ENCODE assay signal across 32 cellular contexts in genomic region chr1:93828437-93828756, GRCh38. TPM values are rescaled to one million over a fixed set of nuclear protein-coding genes. Genes with fewer than 3 reads are reported as not detected.
DNase-seq lines count a peak whose midpoint lies in the region; ATAC-seq, FAIRE-seq and TF ChIP-seq lines count a peak whose summit lies in the region.
"Had no signal": no experiment of that assay in that cellular context is flagged by ENCODE, and none has a peak within 500 bp of the region (broad histone marks: within the 10 kb centered on the region; RNA-seq: fewer than 3 reads in every experiment).

No MANE protein-coding gene starts in this region.

- H3K4me1 Mint-ChIP-seq in astrocyte (ENCODE audit: low read depth, unreplicated experiment) = peaks cover 19% of the 10 kb centered on the region
- H3K4me1 Mint-ChIP-seq in T-helper 2 cell treated with Interferon-gamma antibody and Interleukin-4, amounts not matched to agents 5 μg/mL and 100 μg/mL, for 36 hours (ENCODE audit: low read depth) = no peaks in the 10 kb centered on the region
- H3K4me1 Mint-ChIP-seq: activated naive CD8-positive, alpha-beta T cell treated with anti-CD3 and anti-CD28 coated beads, Interleukin-2, amount 50 U/mL, for 24 hours; central memory CD8-positive, alpha-beta T cell had no signal

- H3K27me3 Mint-ChIP-seq in astrocyte (ENCODE audit: low read depth, unreplicated experiment) = peaks cover 4% of the 10 kb centered on the region
- H3K27me3 Mint-ChIP-seq in T-helper 2 cell treated with Interferon-gamma antibody and Interleukin-4, amounts not matched to agents 5 μg/mL and 100 μg/mL, for 36 hours (ENCODE audit: low read depth) = peaks cover 5% of the 10 kb centered on the region
- H3K27me3 Mint-ChIP-seq: activated CD4-positive, alpha-beta T cell treated with anti-CD3 and anti-CD28 coated beads, Interleukin-2, amount 10 ng/mL, durations not matched to agents 7 days and 5 days; activated CD8-positive, alpha-beta memory T cell treated with anti-CD3 and anti-CD28 coated beads, Interleukin-2, amount 10 ng/mL, durations not matched to agents 7 days and 5 days; activated naive CD8-positive, alpha-beta T cell treated with anti-CD3 and anti-CD28 coated beads, Interleukin-2, amount 50 U/mL, for 24 hours; central memory CD8-positive, alpha-beta T cell; dendritic cell treated with granulocyte-macrophage colony-stimulating factor and Interleukin-4, amounts not matched to agents 40 ng/mL and 50 ng/mL, for 4 days; stimulated activated naive CD8-positive, alpha-beta T cell treated with anti-CD3 and anti-CD28 coated beads, Interleukin-15, Interleukin-2, amounts not matched to agents 100 ng/mL and 50 ng/mL, for 24 hours had no signal

- peak overlapping the region; percentile 23 for H3K27ac Mint-ChIP-seq in astrocyte (ENCODE audit: unreplicated experiment)
- no peak overlapping the region for H3K27ac Mint-ChIP-seq in T-helper 2 cell treated with Interferon-gamma antibody and Interleukin-4, amounts not matched to agents 5 μg/mL and 100 μg/mL, for 36 hours
- H3K27ac Mint-ChIP-seq: activated CD4-positive, alpha-beta T cell treated with anti-CD3 and anti-CD28 coated beads, Interleukin-2, amount 10 ng/mL, durations not matched to agents 7 days and 5 days; activated CD8-positive, alpha-beta memory T cell treated with anti-CD3 and anti-CD28 coated beads, Interleukin-2, amount 10 ng/mL, durations not matched to agents 7 days and 5 days; activated naive CD8-positive, alpha-beta T cell treated with anti-CD3 and anti-CD28 coated beads, Interleukin-2, amount 50 U/mL, for 24 hours; dendritic cell treated with granulocyte-macrophage colony-stimulating factor and Interleukin-4, amounts not matched to agents 40 ng/mL and 50 ng/mL, for 4 days; nephron progenitor cell; stimulated activated naive CD8-positive, alpha-beta T cell treated with anti-CD3 and anti-CD28 coated beads, Interleukin-15, Interleukin-2, amounts not matched to agents 100 ng/mL and 50 ng/mL, for 24 hours had no signal

- H3K27ac ChIP-seq in SK-N-SH (ENCODE audit: low read depth in 2 of 2, low read length in 1 of 2) (peak overlapping the region; percentile 60 to 96; a peak in 2 of 4 replicates), astrocyte (ENCODE audit: low read depth, low read length) (no peak overlapping the region)
- H3K27ac ChIP-seq: 22Rv1, C4-2B, esophagus squamous epithelium, GM23248, heart right ventricle, KMS-11, lower lobe of right lung, ovary, testis had no signal

- H3K9me3 ChIP-seq in SK-N-SH (peaks cover 8% of the 10 kb centered on the region; the same call in 1 of the 2 replicates), astrocyte (ENCODE audit: insufficient read depth, low read depth, low read length) (no peaks in the 10 kb centered on the region), skeletal muscle satellite cell (replicated peaks; ENCODE audit: low read length) (no peaks in the 10 kb centered on the region)
- H3K9me3 ChIP-seq: ovary, testis had no signal

- peaks cover 26% of the 10 kb centered on the region for H3K36me3 Mint-ChIP-seq in astrocyte (ENCODE audit: low read depth, unreplicated experiment)
- no peaks in the 10 kb centered on the region for H3K36me3 Mint-ChIP-seq in T-helper 2 cell treated with Interferon-gamma antibody and Interleukin-4, amounts not matched to agents 5 μg/mL and 100 μg/mL, for 36 hours (ENCODE audit: low read depth)

- WGBS in SK-N-SH (ENCODE audit: low lambda C conversion rate) = 90% methylated on average over 1 of the region's 1 CpG

- FAIRE-seq in astrocyte (lab: Jason Lieb, UNC) = no peak
- FAIRE-seq: GM12892, urothelium cell line had no signal

- H4K20me1 ChIP-seq in SK-N-SH (ENCODE audit: insufficient read depth) = no peaks in the 10 kb centered on the region
- no peaks in the 10 kb centered on the region for H4K20me1 ChIP-seq in astrocyte (ENCODE audit: insufficient read depth, low read length)

- CTCF ChIA-PET in SK-N-SH (lab: Yijun Ruan, JAX) = interaction anchor here (1.1 to 8.8 kb wide), 5 partner anchors 13 to 391 kb away, joined by 3 to 69 read pairs (median 19); no protein-coding TSS in a partner anchor

- no peak for TF ChIP-seq EP300 in SK-N-SH (IDR thresholded peaks at IDR 0.05; ENCODE audit: borderline replicate concordance in 1 of 2, low read depth in 1 of 2, low read length in 1 of 2)

- no peak for TF ChIP-seq RAD21 in SK-N-SH (IDR thresholded peaks at IDR 0.05; ENCODE audit: low read length)

- H3K4me3 Mint-ChIP-seq in astrocyte (ENCODE audit: unreplicated experiment) = peak overlapping the region; percentile 21
- H3K4me3 Mint-ChIP-seq in T-helper 2 cell treated with Interferon-gamma antibody and Interleukin-4, amounts not matched to agents 5 μg/mL and 100 μg/mL, for 36 hours = no peak overlapping the region
- H3K4me3 Mint-ChIP-seq: activated CD4-positive, alpha-beta T cell treated with anti-CD3 and anti-CD28 coated beads, Interleukin-2, amount 10 ng/mL, durations not matched to agents 7 days and 5 days; activated CD8-positive, alpha-beta memory T cell treated with anti-CD3 and anti-CD28 coated beads, Interleukin-2, amount 10 ng/mL, durations not matched to agents 7 days and 5 days; activated naive CD8-positive, alpha-beta T cell treated with anti-CD3 and anti-CD28 coated beads, Interleukin-2, amount 50 U/mL, for 24 hours; activated T-cell treated with anti-CD3 and anti-CD28 coated beads, Interleukin-2, amount 50 U/mL, for 4 hours; central memory CD8-positive, alpha-beta T cell; dendritic cell treated with granulocyte-macrophage colony-stimulating factor and Interleukin-4, amounts not matched to agents 40 ng/mL and 50 ng/mL, for 4 days; nephron progenitor cell; stimulated activated naive CD8-positive, alpha-beta T cell treated with anti-CD3 and anti-CD28 coated beads, Interleukin-15, Interleukin-2, amounts not matched to agents 100 ng/mL and 50 ng/mL, for 24 hours had no signal

- no peak overlapping the region for H3K4me2 ChIP-seq in SK-N-SH
- no peak overlapping the region for H3K4me2 ChIP-seq in astrocyte (ENCODE audit: low read length)
- no peak overlapping the region for H3K4me2 ChIP-seq in skeletal muscle satellite cell (ENCODE audit: low read length)
- H3K4me2 ChIP-seq: KMS-11 had no signal

- H3K4me1 ChIP-seq in SK-N-SH (ENCODE audit: control insufficient read depth in 1 of 2, insufficient read depth in 2 of 2, low read depth in 1 of 2, low read length in 1 of 2) = peaks cover 7 to 51% of the 10 kb centered on the region in 2 experiments; a peak in 3 of 4 replicates
- peaks cover 5% of the 10 kb centered on the region for H3K4me1 ChIP-seq in astrocyte (ENCODE audit: insufficient read depth, low read length)
- H3K4me1 ChIP-seq in skeletal muscle satellite cell (ENCODE audit: control insufficient read depth, insufficient read depth, low read length) = peaks cover 15% of the 10 kb centered on the region
- H3K4me1 ChIP-seq: heart right ventricle, lower lobe of right lung, testis had no signal

- H3F3A ChIP-seq in SK-N-SH (replicated peaks; ENCODE audit: insufficient read depth) = no peaks in the 10 kb centered on the region

- H3K4me3 ChIP-seq in SK-N-SH (ENCODE audit: low read depth in 2 of 2, low read length in 1 of 2) = no peak overlapping the region
- no peak overlapping the region for H3K4me3 ChIP-seq in astrocyte (ENCODE audit: insufficient read depth, low read depth, low read length)
- H3K4me3 ChIP-seq in skeletal muscle satellite cell (ENCODE audit: low read length) = no peak overlapping the region
- H3K4me3 ChIP-seq: esophagus squamous epithelium, GM23248, heart right ventricle, lower lobe of right lung, ovary, testis had no signal

- POLR2A ChIA-PET in SK-N-SH (lab: Yijun Ruan, JAX) = no interaction called here

- H3K36me3 ChIP-seq in SK-N-SH (replicated peaks in 1 of 2; ENCODE audit: control insufficient read depth in 1 of 2, insufficient read depth in 2 of 2, low read length in 1 of 2) = peaks cover 0 to 6% of the 10 kb centered on the region in 2 experiments
- no peaks in the 10 kb centered on the region for H3K36me3 ChIP-seq in astrocyte (ENCODE audit: insufficient read depth, low read length)
- H3K36me3 ChIP-seq in skeletal muscle satellite cell (ENCODE audit: insufficient read depth, low read length) = no peaks in the 10 kb centered on the region
- H3K36me3 ChIP-seq: esophagus squamous epithelium, heart right ventricle, lower lobe of right lung, ovary had no signal

- no peak; the same call in 2 of the 3 replicates for ATAC-seq in SK-N-SH treated with all-trans-retinoic acid at 6 μM for 48 hours
- ATAC-seq: activated CD8-positive, alpha-beta memory T cell treated with anti-CD3 and anti-CD28 coated beads, Interleukin-2, amount 10 ng/mL, durations not matched to agents 7 days and 5 days; activated naive CD8-positive, alpha-beta T cell treated with anti-CD3 and anti-CD28 coated beads, Interleukin-2, amount 50 U/mL, for 24 hours; activated T-cell treated with anti-CD3 and anti-CD28 coated beads, Interleukin-2, amount 50 U/mL, for 4 hours; heart right ventricle; lower lobe of right lung had no signal

- H3K79me2 ChIP-seq in SK-N-SH (ENCODE audit: insufficient read depth) = no peaks in the 10 kb centered on the region
- H3K79me2 ChIP-seq in astrocyte (ENCODE audit: insufficient read depth, low read length) = no peaks in the 10 kb centered on the region

- no peaks in the 10 kb centered on the region for H3K9me2 ChIP-seq in SK-N-SH

- DNase-seq in SK-N-SH = no peak
- DNase-seq in astrocyte (ENCODE audit: low read depth) = no peak
- peak; percentile 54 for DNase-seq in iris pigment epithelial cell (ENCODE audit: low read depth)
- DNase-seq in T-helper 2 cell treated with Interferon-gamma antibody and Interleukin-4, amounts not matched to agents 5 μg/mL and 100 μg/mL, for 36 hours (ENCODE audit: low spot score) = no peak
- DNase-seq in HK-2 (ENCODE audit: unreplicated experiment) = no peak
- DNase-seq in activated naive CD4-positive, alpha-beta T cell (lab: John Stamatoyannopoulos, UW) = no peak
- DNase-seq: activated CD4-positive, alpha-beta T cell treated with anti-CD3 and anti-CD28 coated beads, Interleukin-2, amount 10 ng/mL, durations not matched to agents 7 days and 5 days; activated CD8-positive, alpha-beta memory T cell treated with anti-CD3 and anti-CD28 coated beads, Interleukin-2, amount 10 ng/mL, durations not matched to agents 7 days and 5 days; activated naive CD8-positive, alpha-beta T cell treated with anti-CD3 and anti-CD28 coated beads, Interleukin-2, amount 50 U/mL, for 24 hours; activated T-cell treated with anti-CD3 and anti-CD28 coated beads, Interleukin-2, amount 50 U/mL, for 4 hours; esophagus squamous epithelium; heart right ventricle; lower lobe of right lung; NCI-H2029 treated with DMSO at 0.1 percent for 48 hours; NCI-H2227 treated with DMSO at 0.1 percent for 48 hours; nephron progenitor cell; ovary; SIG-M5; stimulated activated CD4-positive, alpha-beta T cell treated with anti-CD3 and anti-CD28 coated beads, Interleukin-2, amount 100 ng/mL, for 24 hours; stimulated activated CD8-positive, alpha-beta memory T cell treated with anti-CD3 and anti-CD28 coated beads, Interleukin-4, amount 100 ng/mL, for 48 hours; testis had no signal

- H3K27me3 ChIP-seq in SK-N-SH (ENCODE audit: insufficient read depth) = no peaks in the 10 kb centered on the region
- H3K27me3 ChIP-seq in astrocyte (ENCODE audit: insufficient read depth, low read length) = no peaks in the 10 kb centered on the region
- no peaks in the 10 kb centered on the region for H3K27me3 ChIP-seq in skeletal muscle satellite cell (ENCODE audit: control insufficient read depth, insufficient read depth, low read length)
- H3K27me3 ChIP-seq: esophagus squamous epithelium, heart right ventricle, ovary, testis had no signal

- H3K9me3 Mint-ChIP-seq in astrocyte (ENCODE audit: unreplicated experiment) = peaks cover 23% of the 10 kb centered on the region
- H3K9me3 Mint-ChIP-seq in T-helper 2 cell treated with Interferon-gamma antibody and Interleukin-4, amounts not matched to agents 5 μg/mL and 100 μg/mL, for 36 hours = peaks cover 18% of the 10 kb centered on the region
- H3K9me3 Mint-ChIP-seq: central memory CD8-positive, alpha-beta T cell had no signal

- TF ChIP-seq CTCF in SK-N-SH (IDR thresholded peaks at IDR 0.05) (no peak), astrocyte (IDR thresholded peaks at IDR 0.05; ENCODE audit: insufficient read depth, low read depth, low read length) (no peak)

- no peak overlapping the region for H3K9ac ChIP-seq in SK-N-SH
- no peak overlapping the region for H3K9ac ChIP-seq in astrocyte (ENCODE audit: low read length)
- H3K9ac ChIP-seq in skeletal muscle satellite cell (ENCODE audit: low read depth, low read length) = peak overlapping the region; percentile 31
- H3K9ac ChIP-seq: GM23248, KMS-11 had no signal

- no peak overlapping the region for H2AFZ ChIP-seq in SK-N-SH (ENCODE audit: low read depth)
- H2AFZ ChIP-seq in astrocyte (ENCODE audit: low read depth, low read length) = no peak overlapping the region
- H2AFZ ChIP-seq: GM23248 had no signal

RNA-seq across cellular contexts. Expression of gene DNTTIP2, which starts 50.6 kb away (rescaled TPM):
- polyA plus RNA-seq in SK-N-SH (2012; rRNA removed) = 9.6 and 13.1 TPM in 2 replicates
- 16.6 and 25.8 TPM in 2 replicates for polyA plus RNA-seq in SK-N-SH (2012; cell fraction: cytosol; rRNA removed)
- 10.3 and 18.0 TPM in 2 replicates for polyA plus RNA-seq in SK-N-SH (2012; cell fraction: nucleus; rRNA removed)
- total RNA-seq in astrocyte = 47.5 and 55.3 TPM in 2 replicates
- 27.5 and 33.0 TPM in 2 replicates for total RNA-seq in skeletal muscle satellite cell (2012; rRNA removed)
